ENCODE assay signal across 30 cellular contexts in genomic region chr18:54003195-54003594, GRCh38.
"Had no signal": no experiment of that assay in that cellular context is flagged by ENCODE, and none has a peak within 500 bp of the region (broad histone marks: within the 10 kb centered on the region; RNA-seq: fewer than 3 reads in every experiment).

No MANE protein-coding gene starts in this region.

- H3K27ac ChIP-seq: dorsolateral prefrontal cortex, epithelial cell of prostate, heart right ventricle, left lung, neutrophil, parathyroid adenoma, right lobe of liver, stomach, thyroid gland had no signal

- H3K4me3 ChIP-seq: dorsolateral prefrontal cortex, heart right ventricle, left lung, mucosa of descending colon, right lobe of liver, stomach, thyroid gland had no signal

- H3K27me3 Mint-ChIP-seq: natural killer cell treated with Interleukin-12 subunit alpha and Interleukin-12 subunit beta and Interleukin-15 and Interleukin-18, amount 100 ng/mL, for 72 hours; progenitor cell of endocrine pancreas had no signal

- H3K4me3 Mint-ChIP-seq: endodermal cell; mesothelial cell of epicardium; naive B cell; natural killer cell treated with Interleukin-12 subunit alpha and Interleukin-12 subunit beta and Interleukin-15 and Interleukin-18, amount 100 ng/mL, for 72 hours; neural crest cell had no signal

- H3K9me3 ChIP-seq: mucosa of descending colon, neutrophil, right lobe of liver, stomach, thyroid gland had no signal

- H3K9me3 Mint-ChIP-seq: endodermal cell had no signal

- FAIRE-seq: colon, islet of Langerhans, small intestine had no signal

- DNase-seq: dorsolateral prefrontal cortex; effector CD8-positive, alpha-beta T cell; endodermal cell; foreskin melanocyte; glutamatergic neuron; heart right ventricle; hippocampal formation; left cardiac atrium; left lung; mesenchymal stem cell; mucosa of descending colon; naive B cell; right lobe of liver; small intestine; stimulated activated CD4-positive, alpha-beta T cell treated with anti-CD3 and anti-CD28 coated beads, Interleukin-15, amount 100 ng/mL, for 24 hours; stimulated activated CD4-positive, alpha-beta T cell treated with anti-CD3 and anti-CD28 coated beads, Interleukin-2, amount 100 ng/mL, for 48 hours; stimulated activated naive CD4-positive, alpha-beta T cell treated with Interleukin-2 at 50 U/mL for 16 hours; stomach; thyroid gland; trophoblast cell had no signal

- H3K4me1 ChIP-seq: heart right ventricle, left lung, parathyroid adenoma, right lobe of liver, stomach, thyroid gland had no signal

- H3K36me3 Mint-ChIP-seq: mesothelial cell of epicardium; naive B cell; natural killer cell treated with Interleukin-12 subunit alpha and Interleukin-12 subunit beta and Interleukin-15 and Interleukin-18, amount 100 ng/mL, for 72 hours had no signal

- H3K4me1 Mint-ChIP-seq: endodermal cell, mesothelial cell of epicardium, naive B cell, neural crest cell had no signal

- H3K27me3 ChIP-seq: dorsolateral prefrontal cortex, heart right ventricle, left lung, neutrophil, right lobe of liver, stomach, thyroid gland had no signal

- ATAC-seq: esophagus mucosa; heart right ventricle; left cardiac atrium; left lung; mucosa of descending colon; natural killer cell treated with Interleukin-12 subunit alpha and Interleukin-12 subunit beta and Interleukin-15 and Interleukin-18, amount 100 ng/mL, for 72 hours; right lobe of liver had no signal

- H3K27ac Mint-ChIP-seq: endodermal cell; mesothelial cell of epicardium; naive B cell; natural killer cell treated with Interleukin-12 subunit alpha and Interleukin-12 subunit beta and Interleukin-15 and Interleukin-18, amount 100 ng/mL, for 72 hours; progenitor cell of endocrine pancreas had no signal

- H3K9ac ChIP-seq: parathyroid adenoma had no signal

- H3K79me2 ChIP-seq: parathyroid adenoma had no signal

- H3K36me3 ChIP-seq: heart right ventricle, left lung, neutrophil, right lobe of liver, stomach, thyroid gland had no signal

- H2AFZ ChIP-seq: parathyroid adenoma had no signal
